In the genomic region with DNA sequence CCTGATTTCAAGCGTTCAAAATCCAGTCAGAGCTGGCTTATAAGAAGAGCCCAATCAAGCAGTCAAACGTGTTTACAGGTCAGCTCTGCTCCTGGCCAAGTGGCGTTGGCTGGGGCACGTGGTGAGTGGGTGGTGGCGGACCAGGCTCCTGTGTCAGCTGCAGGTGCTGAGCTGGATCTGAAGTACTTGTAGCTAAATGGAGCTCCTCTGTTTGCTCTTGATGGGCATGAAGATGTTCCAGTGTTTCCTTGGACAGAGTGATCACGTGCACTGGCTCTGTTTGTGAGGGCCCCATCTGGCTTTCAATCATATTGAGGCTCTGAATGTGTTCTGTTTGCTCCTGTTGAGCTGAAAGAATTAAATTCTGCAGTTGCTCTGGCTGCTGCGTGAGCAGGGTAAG, we compare ENCODE assay signal across 9 cellular contexts. TPM values are rescaled to one million over a fixed set of nuclear protein-coding genes. Genes with fewer than 3 reads are reported as not detected.
A peak's percentile ranks its signal among the peaks of the same experiment; 100 is the strongest.
DNase-seq lines count a peak whose midpoint lies in the region; ATAC-seq and TF ChIP-seq lines count a peak whose summit lies in the region.
"Had no signal": no experiment of that assay in that cellular context is flagged by ENCODE, and none has a peak within 500 bp of the region (broad histone marks: within the 10 kb centered on the region; RNA-seq: fewer than 3 reads in every experiment).

No MANE protein-coding gene starts in this region.

- no peaks in the 10 kb centered on the region for H3K27me3 Mint-ChIP-seq in activated naive CD4-positive, alpha-beta T cell treated with anti-CD3 and anti-CD28 coated beads, Interleukin-2, amount 50 U/mL, for 24 hours

- H3K9me3 ChIP-seq in Panc1 (ENCODE audit: control insufficient read depth, insufficient read depth, low read depth, low read length) (no peaks in the 10 kb centered on the region), thyroid gland (no peaks in the 10 kb centered on the region), HAP-1 (no peaks in the 10 kb centered on the region)
- H3K9me3 ChIP-seq: vagina had no signal

- H3K9me3 Mint-ChIP-seq in activated naive CD4-positive, alpha-beta T cell treated with anti-CD3 and anti-CD28 coated beads, Interleukin-2, amount 50 U/mL, for 24 hours, result peaks cover 5% of the 10 kb centered on the region

- intact Hi-C loops in Panc1 (cut with micrococcal nuclease; ENCODE audit: unreplicated experiment) (no loop called here), thyroid gland (cut with DNase I) (no loop called here)

- TF ChIP-seq POLR2A in thyroid gland (IDR thresholded peaks at IDR 0.05), result no peak

- peak; percentile 13; the same call in 1 of the 2 replicates for ATAC-seq in Panc1
- no peak for ATAC-seq in HG03045 (IDR thresholded peaks at IDR 0.05; ENCODE audit: unreplicated experiment)
- ATAC-seq in GM21619 (IDR thresholded peaks at IDR 0.05; ENCODE audit: unreplicated experiment), result no peak

- no peak overlapping the region for H3K4me3 Mint-ChIP-seq in activated naive CD4-positive, alpha-beta T cell treated with anti-CD3 and anti-CD28 coated beads, Interleukin-2, amount 50 U/mL, for 24 hours

- no peaks in the 10 kb centered on the region for H3K27me3 ChIP-seq in Panc1 (ENCODE audit: control insufficient read depth, insufficient read depth, low read length)
- H3K27me3 ChIP-seq in thyroid gland, result no peaks in the 10 kb centered on the region
- no peaks in the 10 kb centered on the region for H3K27me3 ChIP-seq in HAP-1 (ENCODE audit: low read depth)
- H3K27me3 ChIP-seq: vagina had no signal

- H3K4me3 ChIP-seq in Panc1 (ENCODE audit: low read depth in 2 of 2, low read length in 2 of 2) (no peak overlapping the region), thyroid gland (replicated peaks in 1 of 3) (no peak overlapping the region), HAP-1 (no peak overlapping the region)
- H3K4me3 ChIP-seq: vagina had no signal

- peaks cover 42% of the 10 kb centered on the region for H3K36me3 Mint-ChIP-seq in activated naive CD4-positive, alpha-beta T cell treated with anti-CD3 and anti-CD28 coated beads, Interleukin-2, amount 50 U/mL, for 24 hours

- WGBS in thyroid gland, 2 donors, result 42 to 75% methylated on average over 4 to 7 of the region's 7 CpGs

- no peak for DNase-seq in activated naive CD4-positive, alpha-beta T cell treated with Interleukin-2 at 50 U/mL for 16 hours
- DNase-seq in Panc1 (ENCODE audit: low read depth, low spot score) (no peak), islet precursor cell (peak; percentile 27), thyroid gland (peak; percentile 96 to 97), HAP-1 (ENCODE audit: low spot score in 2 of 2) (no peak)

- H3K27ac ChIP-seq in Panc1 (ENCODE audit: low read length), result no peak overlapping the region
- peak overlapping the region; percentile 71 to 88 (median 84) for H3K27ac ChIP-seq in thyroid gland
- H3K27ac ChIP-seq: vagina had no signal

- H3K27ac Mint-ChIP-seq in activated naive CD4-positive, alpha-beta T cell treated with anti-CD3 and anti-CD28 coated beads, Interleukin-2, amount 50 U/mL, for 24 hours, result peak overlapping the region; percentile 46

- peaks cover 67% of the 10 kb centered on the region for H3K4me1 Mint-ChIP-seq in activated naive CD4-positive, alpha-beta T cell treated with anti-CD3 and anti-CD28 coated beads, Interleukin-2, amount 50 U/mL, for 24 hours

- in situ Hi-C loops in Panc1 (cut with HindIII; ENCODE audit: low pct_unique_long_range_greater_than_20kb, low sequenced_read_pairs) (no loop called here), HAP-1 (cut with MboI; ENCODE audit: low sequenced_read_pairs) (no loop called here)

- peaks cover 45% of the 10 kb centered on the region for H3K36me3 ChIP-seq in Panc1 (ENCODE audit: control insufficient read depth, insufficient read depth, low read length)
- H3K36me3 ChIP-seq in thyroid gland, result peaks cover 0 to 10% of the 10 kb centered on the region in 2 donors
- peaks cover 88% of the 10 kb centered on the region for H3K36me3 ChIP-seq in HAP-1 (replicated peaks)

- H3K4me1 ChIP-seq in Panc1 (ENCODE audit: control insufficient read depth, insufficient read depth, low read length) (no peaks in the 10 kb centered on the region), thyroid gland (peaks cover 9 to 19% of the 10 kb centered on the region in 2 donors), HAP-1 (peaks cover under 1% of the 10 kb centered on the region; the same call in 1 of the 2 replicates)
- H3K4me1 ChIP-seq: vagina had no signal

- no TSS peak for BruUV-seq in Panc1 (replicated peaks; lab: Mats Ljungman, UMichigan)

- CTCF ChIA-PET in Panc1 (lab: Charles Lee), result no interaction called here

- TF ChIP-seq CTCF in Panc1 (IDR thresholded peaks at IDR 0.05), result no peak
- TF ChIP-seq CTCF in thyroid gland (IDR thresholded peaks at IDR 0.05), result no peak

- POLR2A ChIA-PET in Panc1 (lab: Charles Lee), result no interaction called here

RNA-seq across cellular contexts. Expression of gene MICAL1, which starts 10.2 kb away (rescaled TPM):
- 64.5 TPM for total RNA-seq in Panc1 (2021; ENCODE audit: unreplicated experiment)
- 66.5 TPM for polyA plus RNA-seq in Panc1 (2012; ENCODE audit: insufficient read length)
- 10 to 100 TPM; 14.3 to 33.6 (median 21.7) TPM for total RNA-seq in thyroid gland

RNA-seq across cellular contexts. Expression of gene ZBTB24, which starts 17.2 kb away (rescaled TPM):
- total RNA-seq in Panc1 (2021; ENCODE audit: unreplicated experiment), result 21.5 TPM
- polyA plus RNA-seq in Panc1 (2012; ENCODE audit: insufficient read length), result 7.8 TPM
- 10 to 100 TPM; 12.8 to 13.3 (median 12.9) TPM for total RNA-seq in thyroid gland

RNA-seq across cellular contexts. Expression of gene SMPD2, which starts 25.2 kb away (rescaled TPM):
- total RNA-seq in Panc1 (2021; ENCODE audit: unreplicated experiment), result 50.0 TPM
- 51.0 TPM for polyA plus RNA-seq in Panc1 (2012; ENCODE audit: insufficient read length)
- total RNA-seq in thyroid gland, result 10 to 100 TPM; 11.2 to 60.9 (median 17.8) TPM

RNA-seq across cellular contexts. Expression of gene PPIL6, which starts 25.3 kb away (rescaled TPM):
- total RNA-seq in Panc1 (2021; ENCODE audit: unreplicated experiment), result 2.2 TPM
- 2.0 TPM for polyA plus RNA-seq in Panc1 (2012; ENCODE audit: insufficient read length)
- 10 to 100 TPM; 20.1 to 31.2 (median 27.0) TPM for total RNA-seq in thyroid gland

Comparison
In these comparisons a context has a peak if more than half of its experiments do, and no peak if none do; other contexts are left out.
1. DNase-seq: peak in islet precursor cell (single experiment) and thyroid gland (2 of 2); none in activated naive CD4-positive, alpha-beta T cell treated with Interleukin-2 at 50 U/mL for 16 hours (single experiment), Panc1 (single experiment) and HAP-1 (0 of 2).